In the genomic region with DNA sequence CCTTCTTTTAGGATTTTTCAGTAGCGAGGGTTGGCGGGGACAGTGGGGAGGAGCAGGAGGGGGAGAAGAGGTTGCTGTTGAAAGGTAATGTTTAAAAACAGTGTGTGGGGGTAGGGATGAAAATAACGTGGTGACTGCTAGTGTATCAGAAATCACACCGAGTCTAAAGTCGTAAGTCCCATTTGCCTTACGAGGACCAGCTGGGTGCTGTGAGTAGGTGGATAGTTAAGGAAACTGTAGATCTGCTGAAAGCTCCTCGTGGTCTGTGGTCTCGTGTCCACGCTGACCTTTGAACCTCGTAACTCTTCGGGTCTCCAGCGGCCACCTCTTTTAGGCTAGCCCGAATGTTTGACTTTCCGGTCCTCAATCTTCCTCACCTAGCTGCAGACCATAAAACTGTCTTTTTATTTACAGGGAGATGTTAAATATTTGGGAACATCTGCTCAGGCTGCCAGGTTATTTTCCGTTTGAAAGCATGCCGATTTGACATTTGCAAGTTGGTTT, we compare ENCODE assay signal across 1 cellular context.
TF ChIP-seq lines count a peak whose summit lies in the region.

No MANE protein-coding gene starts in this region.

TF ChIP-seq in HepG2, 621 proteins besides CTCF, POLR2A, EP300 and RAD21 (continued from another document and continues in another):
- TF ChIP-seq, protein P1, sequence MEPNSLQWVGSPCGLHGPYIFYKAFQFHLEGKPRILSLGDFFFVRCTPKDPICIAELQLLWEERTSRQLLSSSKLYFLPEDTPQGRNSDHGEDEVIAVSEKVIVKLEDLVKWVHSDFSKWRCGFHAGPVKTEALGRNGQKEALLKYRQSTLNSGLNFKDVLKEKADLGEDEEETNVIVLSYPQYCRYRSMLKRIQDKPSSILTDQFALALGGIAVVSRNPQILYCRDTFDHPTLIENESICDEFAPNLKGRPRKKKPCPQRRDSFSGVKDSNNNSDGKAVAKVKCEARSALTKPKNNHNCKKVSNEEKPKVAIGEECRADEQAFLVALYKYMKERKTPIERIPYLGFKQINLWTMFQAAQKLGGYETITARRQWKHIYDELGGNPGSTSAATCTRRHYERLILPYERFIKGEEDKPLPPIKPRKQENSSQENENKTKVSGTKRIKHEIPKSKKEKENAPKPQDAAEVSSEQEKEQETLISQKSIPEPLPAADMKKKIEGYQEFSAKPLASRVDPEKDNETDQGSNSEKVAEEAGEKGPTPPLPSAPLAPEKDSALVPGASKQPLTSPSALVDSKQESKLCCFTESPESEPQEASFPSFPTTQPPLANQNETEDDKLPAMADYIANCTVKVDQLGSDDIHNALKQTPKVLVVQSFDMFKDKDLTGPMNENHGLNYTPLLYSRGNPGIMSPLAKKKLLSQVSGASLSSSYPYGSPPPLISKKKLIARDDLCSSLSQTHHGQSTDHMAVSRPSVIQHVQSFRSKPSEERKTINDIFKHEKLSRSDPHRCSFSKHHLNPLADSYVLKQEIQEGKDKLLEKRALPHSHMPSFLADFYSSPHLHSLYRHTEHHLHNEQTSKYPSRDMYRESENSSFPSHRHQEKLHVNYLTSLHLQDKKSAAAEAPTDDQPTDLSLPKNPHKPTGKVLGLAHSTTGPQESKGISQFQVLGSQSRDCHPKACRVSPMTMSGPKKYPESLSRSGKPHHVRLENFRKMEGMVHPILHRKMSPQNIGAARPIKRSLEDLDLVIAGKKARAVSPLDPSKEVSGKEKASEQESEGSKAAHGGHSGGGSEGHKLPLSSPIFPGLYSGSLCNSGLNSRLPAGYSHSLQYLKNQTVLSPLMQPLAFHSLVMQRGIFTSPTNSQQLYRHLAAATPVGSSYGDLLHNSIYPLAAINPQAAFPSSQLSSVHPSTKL (CRISPR knock-in tag; IDR thresholded peaks at IDR 0.05), result peak; percentile 68
- TF ChIP-seq MAFF (IDR thresholded peaks at IDR 0.05; ENCODE audit: low read depth, low read length) (no peak), POLR2G (IDR thresholded peaks at IDR 0.05; ENCODE audit: low read depth, low read length) (peak; percentile 41; the same call in 1 of the 2 replicates), HOXD1 (CRISPR knock-in tag; IDR thresholded peaks at IDR 0.05) (no peak), HNRNPH1 (optimal IDR thresholded peaks at IDR 0.05; ENCODE audit: low read depth, low read length) (no peak), KDM3A (CRISPR knock-in tag; IDR thresholded peaks at IDR 0.05; ENCODE audit: low read depth) (no peak), HES4 (CRISPR knock-in tag; IDR thresholded peaks at IDR 0.05; ENCODE audit: borderline replicate concordance) (no peak), ZBTB7B (CRISPR knock-in tag; IDR thresholded peaks at IDR 0.05) (no peak), PCBP1 (IDR thresholded peaks at IDR 0.05; ENCODE audit: borderline replicate concordance, low read depth, low read length) (no peak), PITX1 (CRISPR knock-in tag; IDR thresholded peaks at IDR 0.05) (0 out of 2 replicates have a peak, but pooled peaks have one; percentile 30), SALL1 (CRISPR knock-in tag; IDR thresholded peaks at IDR 0.05) (peak; percentile 65), NFIC (IDR thresholded peaks at IDR 0.05; ENCODE audit: low read length) (no peak), SP5 (CRISPR knock-in tag; IDR thresholded peaks at IDR 0.05; ENCODE audit: borderline replicate concordance, low read depth) (peak; percentile 34; the same call in 1 of the 2 replicates), NR2F1 (CRISPR knock-in tag; IDR thresholded peaks at IDR 0.05) (0 out of 4 replicates have a peak, but pooled peaks of 1 of the 2 experiments have one; percentile 10), ARNTL (CRISPR knock-in tag; IDR thresholded peaks at IDR 0.05) (no peak), ZNF264 (CRISPR knock-in tag; IDR thresholded peaks at IDR 0.05) (0 out of 2 replicates have a peak, but pooled peaks have one; percentile 50), TBX3 (IDR thresholded peaks at IDR 0.05; ENCODE audit: borderline replicate concordance) (no peak), RXRB (CRISPR knock-in tag; IDR thresholded peaks at IDR 0.05; ENCODE audit: borderline replicate concordance) (no peak), ZNF33A (CRISPR knock-in tag; IDR thresholded peaks at IDR 0.05; ENCODE audit: borderline replicate concordance) (no peak), SP2 (CRISPR knock-in tag; IDR thresholded peaks at IDR 0.05) (no peak), ZNF652 (CRISPR knock-in tag; IDR thresholded peaks at IDR 0.05; ENCODE audit: borderline replicate concordance, low read depth) (no peak), ZSCAN30 (CRISPR knock-in tag; IDR thresholded peaks at IDR 0.05) (no peak), MAFK (conservative IDR thresholded peaks at IDR 0.05 in 1 of 2, IDR thresholded peaks at IDR 0.05 in 1 of 2; ENCODE audit: low read length in 2 of 2) (no peak), PHF5A (CRISPR knock-in tag; IDR thresholded peaks at IDR 0.05; ENCODE audit: low read depth, unreplicated experiment) (no peak), ZNF644 (CRISPR knock-in tag; IDR thresholded peaks at IDR 0.05; ENCODE audit: low read depth) (no peak), ZNF781 (CRISPR knock-in tag; IDR thresholded peaks at IDR 0.05; ENCODE audit: borderline replicate concordance, not compliant biosample characterization) (no peak), MED1 (CRISPR knock-in tag; IDR thresholded peaks at IDR 0.05) (peak; percentile 54; the same call in 1 of the 2 replicates), HMG20B (CRISPR knock-in tag; conservative IDR thresholded peaks at IDR 0.05) (no peak), ZKSCAN5 (CRISPR knock-in tag; IDR thresholded peaks at IDR 0.05) (no peak), ZMYM2 (CRISPR knock-in tag; IDR thresholded peaks at IDR 0.05) (no peak), SYNCRIP (IDR thresholded peaks at IDR 0.05; ENCODE audit: insufficient read depth, low read depth, low read length) (no peak), MEIS1 (CRISPR knock-in tag; IDR thresholded peaks at IDR 0.05; ENCODE audit: borderline replicate concordance) (no peak), ELF3 (CRISPR knock-in tag; IDR thresholded peaks at IDR 0.05) (peak; percentile 48; the same call in 1 of the 2 replicates), MYC (CRISPR knock-in tag; IDR thresholded peaks at IDR 0.05; ENCODE audit: borderline replicate concordance) (peak; percentile 83), ZNF879 (CRISPR knock-in tag; IDR thresholded peaks at IDR 0.05) (no peak), SOX6 (IDR thresholded peaks at IDR 0.05) (no peak), SOX6 (CRISPR knock-in tag; IDR thresholded peaks at IDR 0.05) (peak; percentile 34; the same call in 1 of the 2 replicates), ZNF552 (CRISPR knock-in tag; IDR thresholded peaks at IDR 0.05; ENCODE audit: borderline replicate concordance) (no peak), NFYC (CRISPR knock-in tag; IDR thresholded peaks at IDR 0.05) (no peak), ZNF331 (CRISPR knock-in tag; IDR thresholded peaks at IDR 0.05) (no peak), BHLHE40 (IDR thresholded peaks at IDR 0.05; ENCODE audit: low read length) (peak; percentile 58), WIZ (CRISPR knock-in tag; IDR thresholded peaks at IDR 0.05) (no peak), HNRNPUL1 (IDR thresholded peaks at IDR 0.05; ENCODE audit: low read depth, low read length) (no peak), ZNF713 (CRISPR knock-in tag; IDR thresholded peaks at IDR 0.05) (no peak)
- TF ChIP-seq, protein P2, sequence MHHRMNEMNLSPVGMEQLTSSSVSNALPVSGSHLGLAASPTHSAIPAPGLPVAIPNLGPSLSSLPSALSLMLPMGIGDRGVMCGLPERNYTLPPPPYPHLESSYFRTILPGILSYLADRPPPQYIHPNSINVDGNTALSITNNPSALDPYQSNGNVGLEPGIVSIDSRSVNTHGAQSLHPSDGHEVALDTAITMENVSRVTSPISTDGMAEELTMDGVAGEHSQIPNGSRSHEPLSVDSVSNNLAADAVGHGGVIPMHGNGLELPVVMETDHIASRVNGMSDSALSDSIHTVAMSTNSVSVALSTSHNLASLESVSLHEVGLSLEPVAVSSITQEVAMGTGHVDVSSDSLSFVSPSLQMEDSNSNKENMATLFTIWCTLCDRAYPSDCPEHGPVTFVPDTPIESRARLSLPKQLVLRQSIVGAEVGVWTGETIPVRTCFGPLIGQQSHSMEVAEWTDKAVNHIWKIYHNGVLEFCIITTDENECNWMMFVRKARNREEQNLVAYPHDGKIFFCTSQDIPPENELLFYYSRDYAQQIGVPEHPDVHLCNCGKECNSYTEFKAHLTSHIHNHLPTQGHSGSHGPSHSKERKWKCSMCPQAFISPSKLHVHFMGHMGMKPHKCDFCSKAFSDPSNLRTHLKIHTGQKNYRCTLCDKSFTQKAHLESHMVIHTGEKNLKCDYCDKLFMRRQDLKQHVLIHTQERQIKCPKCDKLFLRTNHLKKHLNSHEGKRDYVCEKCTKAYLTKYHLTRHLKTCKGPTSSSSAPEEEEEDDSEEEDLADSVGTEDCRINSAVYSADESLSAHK (CRISPR knock-in tag; IDR thresholded peaks at IDR 0.05; ENCODE audit: borderline replicate concordance), result no peak
- TF ChIP-seq, protein P3, sequence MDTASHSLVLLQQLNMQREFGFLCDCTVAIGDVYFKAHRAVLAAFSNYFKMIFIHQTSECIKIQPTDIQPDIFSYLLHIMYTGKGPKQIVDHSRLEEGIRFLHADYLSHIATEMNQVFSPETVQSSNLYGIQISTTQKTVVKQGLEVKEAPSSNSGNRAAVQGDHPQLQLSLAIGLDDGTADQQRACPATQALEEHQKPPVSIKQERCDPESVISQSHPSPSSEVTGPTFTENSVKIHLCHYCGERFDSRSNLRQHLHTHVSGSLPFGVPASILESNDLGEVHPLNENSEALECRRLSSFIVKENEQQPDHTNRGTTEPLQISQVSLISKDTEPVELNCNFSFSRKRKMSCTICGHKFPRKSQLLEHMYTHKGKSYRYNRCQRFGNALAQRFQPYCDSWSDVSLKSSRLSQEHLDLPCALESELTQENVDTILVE (CRISPR knock-in tag; IDR thresholded peaks at IDR 0.05), result no peak
- TF ChIP-seq, protein P4, sequence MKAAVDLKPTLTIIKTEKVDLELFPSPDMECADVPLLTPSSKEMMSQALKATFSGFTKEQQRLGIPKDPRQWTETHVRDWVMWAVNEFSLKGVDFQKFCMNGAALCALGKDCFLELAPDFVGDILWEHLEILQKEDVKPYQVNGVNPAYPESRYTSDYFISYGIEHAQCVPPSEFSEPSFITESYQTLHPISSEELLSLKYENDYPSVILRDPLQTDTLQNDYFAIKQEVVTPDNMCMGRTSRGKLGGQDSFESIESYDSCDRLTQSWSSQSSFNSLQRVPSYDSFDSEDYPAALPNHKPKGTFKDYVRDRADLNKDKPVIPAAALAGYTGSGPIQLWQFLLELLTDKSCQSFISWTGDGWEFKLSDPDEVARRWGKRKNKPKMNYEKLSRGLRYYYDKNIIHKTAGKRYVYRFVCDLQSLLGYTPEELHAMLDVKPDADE (CRISPR knock-in tag; IDR thresholded peaks at IDR 0.05), result no peak
- TF ChIP-seq, protein P5, sequence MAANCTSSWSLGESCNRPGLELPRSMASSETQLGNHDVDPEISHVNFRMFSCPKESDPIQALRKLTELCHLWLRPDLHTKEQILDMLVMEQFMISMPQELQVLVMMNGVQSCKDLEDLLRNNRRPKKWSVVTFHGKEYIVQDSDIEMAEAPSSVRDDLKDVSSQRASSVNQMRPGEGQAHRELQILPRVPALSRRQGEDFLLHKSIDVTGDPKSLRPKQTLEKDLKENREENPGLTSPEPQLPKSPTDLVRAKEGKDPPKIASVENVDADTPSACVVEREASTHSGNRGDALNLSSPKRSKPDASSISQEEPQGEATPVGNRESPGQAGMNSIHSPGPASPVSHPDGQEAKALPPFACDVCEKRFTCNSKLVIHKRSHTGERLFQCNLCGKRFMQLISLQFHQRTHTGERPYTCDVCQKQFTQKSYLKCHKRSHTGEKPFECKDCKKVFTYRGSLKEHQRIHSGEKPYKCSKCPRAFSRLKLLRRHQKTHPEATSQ (CRISPR knock-in tag; IDR thresholded peaks at IDR 0.05; ENCODE audit: borderline replicate concordance), result no peak
- TF ChIP-seq, protein P6, sequence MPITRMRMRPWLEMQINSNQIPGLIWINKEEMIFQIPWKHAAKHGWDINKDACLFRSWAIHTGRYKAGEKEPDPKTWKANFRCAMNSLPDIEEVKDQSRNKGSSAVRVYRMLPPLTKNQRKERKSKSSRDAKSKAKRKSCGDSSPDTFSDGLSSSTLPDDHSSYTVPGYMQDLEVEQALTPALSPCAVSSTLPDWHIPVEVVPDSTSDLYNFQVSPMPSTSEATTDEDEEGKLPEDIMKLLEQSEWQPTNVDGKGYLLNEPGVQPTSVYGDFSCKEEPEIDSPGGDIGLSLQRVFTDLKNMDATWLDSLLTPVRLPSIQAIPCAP (CRISPR knock-in tag; IDR thresholded peaks at IDR 0.05; ENCODE audit: low read depth), result no peak
- TF ChIP-seq, protein P7, sequence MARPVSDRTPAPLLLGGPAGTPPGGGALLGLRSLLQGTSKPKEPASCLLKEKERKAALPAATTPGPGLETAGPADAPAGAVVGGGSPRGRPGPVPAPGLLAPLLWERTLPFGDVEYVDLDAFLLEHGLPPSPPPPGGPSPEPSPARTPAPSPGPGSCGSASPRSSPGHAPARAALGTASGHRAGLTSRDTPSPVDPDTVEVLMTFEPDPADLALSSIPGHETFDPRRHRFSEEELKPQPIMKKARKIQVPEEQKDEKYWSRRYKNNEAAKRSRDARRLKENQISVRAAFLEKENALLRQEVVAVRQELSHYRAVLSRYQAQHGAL (CRISPR knock-in tag; IDR thresholded peaks at IDR 0.05; ENCODE audit: not compliant biosample characterization), result no peak
- TF ChIP-seq, protein P8, sequence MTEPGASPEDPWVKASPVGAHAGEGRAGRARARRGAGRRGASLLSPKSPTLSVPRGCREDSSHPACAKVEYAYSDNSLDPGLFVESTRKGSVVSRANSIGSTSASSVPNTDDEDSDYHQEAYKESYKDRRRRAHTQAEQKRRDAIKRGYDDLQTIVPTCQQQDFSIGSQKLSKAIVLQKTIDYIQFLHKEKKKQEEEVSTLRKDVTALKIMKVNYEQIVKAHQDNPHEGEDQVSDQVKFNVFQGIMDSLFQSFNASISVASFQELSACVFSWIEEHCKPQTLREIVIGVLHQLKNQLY (CRISPR knock-in tag; IDR thresholded peaks at IDR 0.05), result no peak
- TF ChIP-seq, protein P9, sequence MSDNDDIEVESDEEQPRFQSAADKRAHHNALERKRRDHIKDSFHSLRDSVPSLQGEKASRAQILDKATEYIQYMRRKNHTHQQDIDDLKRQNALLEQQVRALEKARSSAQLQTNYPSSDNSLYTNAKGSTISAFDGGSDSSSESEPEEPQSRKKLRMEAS (IDR thresholded peaks at IDR 0.05), result peak; percentile 85
- TF ChIP-seq, protein P10, sequence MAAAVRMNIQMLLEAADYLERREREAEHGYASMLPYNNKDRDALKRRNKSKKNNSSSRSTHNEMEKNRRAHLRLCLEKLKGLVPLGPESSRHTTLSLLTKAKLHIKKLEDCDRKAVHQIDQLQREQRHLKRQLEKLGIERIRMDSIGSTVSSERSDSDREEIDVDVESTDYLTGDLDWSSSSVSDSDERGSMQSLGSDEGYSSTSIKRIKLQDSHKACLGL (CRISPR knock-in tag; IDR thresholded peaks at IDR 0.05), result no peak
- TF ChIP-seq, protein P11, sequence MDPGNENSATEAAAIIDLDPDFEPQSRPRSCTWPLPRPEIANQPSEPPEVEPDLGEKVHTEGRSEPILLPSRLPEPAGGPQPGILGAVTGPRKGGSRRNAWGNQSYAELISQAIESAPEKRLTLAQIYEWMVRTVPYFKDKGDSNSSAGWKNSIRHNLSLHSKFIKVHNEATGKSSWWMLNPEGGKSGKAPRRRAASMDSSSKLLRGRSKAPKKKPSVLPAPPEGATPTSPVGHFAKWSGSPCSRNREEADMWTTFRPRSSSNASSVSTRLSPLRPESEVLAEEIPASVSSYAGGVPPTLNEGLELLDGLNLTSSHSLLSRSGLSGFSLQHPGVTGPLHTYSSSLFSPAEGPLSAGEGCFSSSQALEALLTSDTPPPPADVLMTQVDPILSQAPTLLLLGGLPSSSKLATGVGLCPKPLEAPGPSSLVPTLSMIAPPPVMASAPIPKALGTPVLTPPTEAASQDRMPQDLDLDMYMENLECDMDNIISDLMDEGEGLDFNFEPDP (CRISPR knock-in tag; conservative IDR thresholded peaks at IDR 0.05), result no peak
